8 cellular contexts compared by ENCODE assay signal in the genomic region with DNA sequence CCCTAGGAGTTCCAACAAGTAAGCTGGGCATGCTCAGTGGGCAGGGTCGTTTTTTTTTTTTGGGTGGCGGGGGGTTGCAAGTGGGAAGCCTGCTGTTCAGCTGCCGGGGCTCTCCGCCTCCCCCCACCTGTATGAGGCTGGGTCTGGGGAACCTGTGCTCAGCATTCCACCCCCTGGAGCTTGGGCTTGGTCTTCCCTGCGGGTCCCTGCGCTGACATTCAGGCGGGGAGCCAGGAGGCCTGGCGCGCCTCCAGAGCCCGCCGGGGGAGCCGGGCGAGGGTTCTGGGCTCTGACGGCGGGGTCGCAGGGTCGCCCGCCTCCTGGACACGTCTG. TPM values are rescaled to one million over a fixed set of nuclear protein-coding genes. Genes with fewer than 3 reads are reported as not detected.
DNase-seq lines count a peak whose midpoint lies in the region; ATAC-seq and TF ChIP-seq lines count a peak whose summit lies in the region.

No MANE protein-coding gene starts in this region.

- H3K36me3 ChIP-seq in gastroesophageal sphincter: no peaks in the 10 kb centered on the region

- TF ChIP-seq EP300 in gastroesophageal sphincter (IDR thresholded peaks at IDR 0.05): no peak

- no peak for DNase-seq in activated T-cell treated with anti-CD3 and anti-CD28 coated beads, Interleukin-2, amount 50 U/mL, for 72 hours
- DNase-seq in activated T-cell treated with anti-CD3 and anti-CD28 coated beads for 4 hours: no peak
- peak in 1 of 34 experiments; percentile 6 for DNase-seq in T-cell
- peak; percentile 29 for DNase-seq in putamen (ENCODE audit: low spot score)
- DNase-seq in G401 (ENCODE audit: low spot score): no peak
- no peak for DNase-seq in SW480 (ENCODE audit: low spot score)

- CTCF ChIA-PET in T-cell (lab: Charles Lee): no interaction called here

- H3K36me3 Mint-ChIP-seq in activated T-cell treated with anti-CD3 and anti-CD28 coated beads, Interleukin-2, amount 50 U/mL, for 72 hours (ENCODE audit: insufficient read depth in 2 of 2): peaks cover 3 to 4% of the 10 kb centered on the region in 2 donors
- no peaks in the 10 kb centered on the region for H3K36me3 Mint-ChIP-seq in T-cell

- no peaks in the 10 kb centered on the region for H3K27me3 Mint-ChIP-seq in activated T-cell treated with anti-CD3 and anti-CD28 coated beads, Interleukin-2, amount 50 U/mL, for 72 hours (ENCODE audit: low read depth)
- no peaks in the 10 kb centered on the region for H3K27me3 Mint-ChIP-seq in T-cell

- H3K9me3 ChIP-seq in gastroesophageal sphincter: no peaks in the 10 kb centered on the region

- peak overlapping the region; percentile 94 to 100 (median 98) for H3K27ac ChIP-seq in gastroesophageal sphincter

- H3K4me3 Mint-ChIP-seq in activated T-cell treated with anti-CD3 and anti-CD28 coated beads, Interleukin-2, amount 50 U/mL, for 72 hours: peak overlapping the region; percentile 97 to 98
- peak overlapping the region; percentile 89 to 97 (median 95) for H3K4me3 Mint-ChIP-seq in T-cell

- no peak for TF ChIP-seq CTCF in gastroesophageal sphincter (IDR thresholded peaks at IDR 0.05)

- in situ Hi-C loops in G401 (cut with HindIII; ENCODE audit: low sequenced_read_pairs): no loop called here

- no peak overlapping the region for H3K27ac Mint-ChIP-seq in activated T-cell treated with anti-CD3 and anti-CD28 coated beads, Interleukin-2, amount 50 U/mL, for 72 hours
- peak overlapping the region; percentile 83 to 84 for H3K27ac Mint-ChIP-seq in T-cell

- no peaks in the 10 kb centered on the region for H3K27me3 ChIP-seq in gastroesophageal sphincter

- 0% methylated on average over 2 of the region's 19 CpGs; no CpG with 5 or more reads in 1 of the 2 donors for WGBS in gastroesophageal sphincter (ENCODE audit: low coverage in 1 of 2), 2 donors

- H3K4me3 ChIP-seq in gastroesophageal sphincter: peak overlapping the region; percentile 68 to 83

- no peaks in the 10 kb centered on the region for H3K9me3 Mint-ChIP-seq in activated T-cell treated with anti-CD3 and anti-CD28 coated beads, Interleukin-2, amount 50 U/mL, for 72 hours
- no peaks in the 10 kb centered on the region for H3K9me3 Mint-ChIP-seq in T-cell

- H3K4me1 ChIP-seq in gastroesophageal sphincter: peaks cover 0 to 40% (median 16%) of the 10 kb centered on the region in 3 donors

- POLR2A ChIA-PET in T-cell (lab: Charles Lee): interaction anchor here (0.5 kb wide), 2 partner anchors 12 to 29 kb away, joined by 3 to 4 read pairs; no protein-coding TSS in a partner anchor

- no peak for TF ChIP-seq POLR2A in gastroesophageal sphincter (IDR thresholded peaks at IDR 0.05)

- H3K4me1 Mint-ChIP-seq in activated T-cell treated with anti-CD3 and anti-CD28 coated beads, Interleukin-2, amount 50 U/mL, for 72 hours (ENCODE audit: low read depth): peaks cover 35% of the 10 kb centered on the region
- peaks cover 31 to 39% (median 39%) of the 10 kb centered on the region in 3 donors for H3K4me1 Mint-ChIP-seq in T-cell

- ATAC-seq in activated T-cell treated with anti-CD3 and anti-CD28 coated beads, Interleukin-2, amount 50 U/mL, for 72 hours (replicated peaks in 1 of 2): no peak
- ATAC-seq in T-cell (replicated peaks in 1 of 4) (peak in 3 of 4 experiments; percentile 5 to 22 (median 6)), gastroesophageal sphincter (no peak), GM19452 (IDR thresholded peaks at IDR 0.05; ENCODE audit: unreplicated experiment) (no peak)

RNA-seq across cellular contexts. Expression of a gene that starts 0.8 kb away (rescaled TPM):
- total RNA-seq in activated T-cell treated with anti-CD3 and anti-CD28 coated beads, Interleukin-2, amount 50 U/mL, for 72 hours: 10 to 100 TPM; 20.0 to 24.9 TPM
- total RNA-seq in T-cell (10 to 100 TPM in 3 of 5 donors, 1 to 10 TPM in 2; 9.2 to 12.8 (median 10.5) TPM), gastroesophageal sphincter (10 to 100 TPM; 16.7 to 51.5 (median 26.8) TPM)
- 5.7 and 9.9 TPM in 2 replicates for total RNA-seq in G401 (2014; rRNA removed; shearing (Covaris generic))

Comparison
In these comparisons a context has a peak if more than half of its experiments do, and no peak if none do; other contexts are left out.
1. ATAC-seq: peak in T-cell (3 of 4); none in activated T-cell treated with anti-CD3 and anti-CD28 coated beads, Interleukin-2, amount 50 U/mL, for 72 hours (0 of 2), gastroesophageal sphincter (single experiment) and GM19452 (single experiment).